In the genomic region with DNA sequence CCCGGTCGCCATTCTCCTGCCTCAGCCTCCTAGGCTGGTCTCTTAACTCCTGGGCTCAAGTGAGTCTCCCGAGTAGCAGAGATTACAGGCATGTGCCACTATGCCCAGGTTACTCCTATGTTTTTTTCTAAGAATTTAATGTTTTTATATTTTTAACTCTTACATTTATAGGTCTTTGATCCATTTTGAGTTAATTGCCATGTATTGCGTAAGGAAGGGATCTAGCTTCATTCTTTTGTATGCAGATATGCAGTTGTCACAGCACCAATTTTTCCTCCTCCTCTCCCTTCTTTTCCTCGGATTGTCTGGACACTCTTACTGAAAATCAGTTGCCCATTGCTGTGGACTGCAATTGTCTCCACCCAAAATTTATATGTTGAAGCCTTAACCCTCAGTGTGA, we compare ENCODE assay signal across 38 cellular contexts. TPM values are rescaled to one million over a fixed set of nuclear protein-coding genes. Genes with fewer than 3 reads are reported as not detected.
"Had no signal": no experiment of that assay in that cellular context is flagged by ENCODE, and none has a peak within 500 bp of the region (broad histone marks: within the 10 kb centered on the region; RNA-seq: fewer than 3 reads in every experiment).

No MANE protein-coding gene starts in this region.

- H3K4me3 ChIP-seq: MG63 had no signal

- H3K36me3 ChIP-seq: MG63 had no signal

- DNase-seq: Karpas-422, Kasumi-1, MG63, MM.1S, MV-4-11, NCI-H1048, NCI-H1092, NCI-H1092 treated with DMSO at 0.1 percent for 48 hours, NCI-H1105, NCI-H1105 treated with DMSO at 0.1 percent for 48 hours, NCI-H1417, NCI-H1417 treated with DMSO at 0.1 percent for 48 hours, NCI-H1436, NCI-H1436 treated with DMSO at 0.1 percent for 48 hours, NCI-H146, NCI-H1694, NCI-H1694 treated with DMSO at 0.1 percent for 48 hours, NCI-H187, NCI-H187 treated with DMSO at 0.1 percent for 48 hours, NCI-H1930, NCI-H2029, NCI-H2029 treated with DMSO at 0.1 percent for 48 hours, NCI-H2081, NCI-H2081 treated with DMSO at 0.1 percent for 48 hours, NCI-H2107, NCI-H2171, NCI-H2171 treated with DMSO at 0.1 percent for 48 hours, NCI-H2227 treated with DMSO at 0.1 percent for 48 hours, NCI-H226, NCI-H345, NCI-H446, NCI-H446 treated with DMSO at 0.1 percent for 48 hours, NCI-H510A, NCI-H510A treated with DMSO at 0.1 percent for 48 hours, NCI-H524 had no signal

- H3K9me3 ChIP-seq: MG63 had no signal

- H3K27me3 ChIP-seq: MG63 had no signal

RNA-seq across cellular contexts. Expression of a gene that starts 16.4 kb away (rescaled TPM):
- total RNA-seq: LHCN-M2, M059J, MCF 10A had no signal
